15 cellular contexts compared by ENCODE assay signal in genomic region chr1:37449936-37450335, GRCh38. TPM values are rescaled to one million over a fixed set of nuclear protein-coding genes. Genes with fewer than 3 reads are reported as not detected.
A peak's percentile ranks its signal among the peaks of the same experiment; 100 is the strongest.
DNase-seq lines count a peak whose midpoint lies in the region; ATAC-seq, FAIRE-seq and TF ChIP-seq lines count a peak whose summit lies in the region.
"Had no signal": no experiment of that assay in that cellular context is flagged by ENCODE, and none has a peak within 500 bp of the region (broad histone marks: within the 10 kb centered on the region; RNA-seq: fewer than 3 reads in every experiment).

No MANE protein-coding gene starts in this region.

- no peak for FAIRE-seq in RCC 7860 (lab: Jason Lieb, UNC)

- H3K36me3 Mint-ChIP-seq in central memory CD8-positive, alpha-beta T cell (ENCODE audit: insufficient read depth) = peaks cover 4% of the 10 kb centered on the region
- peaks cover 19% of the 10 kb centered on the region for H3K36me3 Mint-ChIP-seq in Calu3 (ENCODE audit: insufficient read depth, unreplicated experiment)

- no peak overlapping the region for H2AFZ ChIP-seq in PC-3 (ENCODE audit: low read length)

- H3K27me3 Mint-ChIP-seq in central memory CD8-positive, alpha-beta T cell = peaks cover 30% of the 10 kb centered on the region
- H3K27me3 Mint-ChIP-seq in Calu3 (ENCODE audit: unreplicated experiment) = peaks cover 15% of the 10 kb centered on the region

- H3K4me3 ChIP-seq in heart right ventricle (no peak overlapping the region), PC-3 (ENCODE audit: low read length) (no peak overlapping the region), upper lobe of right lung (no peak overlapping the region)
- H3K4me3 ChIP-seq: heart left ventricle had no signal

- CTCF ChIA-PET in PC-3 (lab: Charles Lee) = no interaction called here
- CTCF ChIA-PET in Calu3 (lab: Charles Lee) = interaction anchor here (1.4 kb wide), 1 partner anchor 38 kb away, joined by 5 read pairs; no protein-coding TSS in a partner anchor

- H3K79me2 ChIP-seq in PC-3 (ENCODE audit: low read length) = no peaks in the 10 kb centered on the region

- no peak overlapping the region for H3K4me3 Mint-ChIP-seq in central memory CD8-positive, alpha-beta T cell
- H3K4me3 Mint-ChIP-seq in Calu3 (ENCODE audit: low read depth, unreplicated experiment) = no peak overlapping the region

- no peak overlapping the region for H3K4me2 ChIP-seq in PC-3 (ENCODE audit: low read length)

- no TSS peak for BruUV-seq in PC-3 (replicated peaks; lab: Mats Ljungman, UMichigan)
- BruUV-seq in Calu3 (replicated peaks; lab: Mats Ljungman, UMichigan) = no TSS peak

- no peaks in the 10 kb centered on the region for H3F3A ChIP-seq in PC-3 (ENCODE audit: low read length, unreplicated experiment)

- 32 to 46% methylated on average over 5 of the region's 5 CpGs for WGBS in heart right ventricle, 2 donors

- ATAC-seq in Right ventricle myocardium inferior (no peak), heart right ventricle (no peak), PC-3 (0 out of 2 replicates have a peak, but pooled peaks have one; percentile 12), upper lobe of right lung (peak; percentile 53), GM18870 (IDR thresholded peaks at IDR 0.05; ENCODE audit: unreplicated experiment) (no peak)
- ATAC-seq in central memory CD8-positive, alpha-beta T cell (replicated peaks; ENCODE audit: extremely low read depth, poor library complexity, severe bottlenecking) = peak; percentile 52
- ATAC-seq: heart left ventricle, Panc1, right cardiac atrium had no signal

- no peak overlapping the region for H3K27ac Mint-ChIP-seq in central memory CD8-positive, alpha-beta T cell (ENCODE audit: low read depth)
- H3K27ac Mint-ChIP-seq in Calu3 (ENCODE audit: unreplicated experiment) = no peak overlapping the region

- no peaks in the 10 kb centered on the region for H3K36me3 ChIP-seq in heart right ventricle
- H3K36me3 ChIP-seq in PC-3 (ENCODE audit: low read depth, low read length) = no peaks in the 10 kb centered on the region
- H3K36me3 ChIP-seq in upper lobe of right lung = no peaks in the 10 kb centered on the region
- H3K36me3 ChIP-seq: BE2C, heart left ventricle had no signal

- H3K27ac ChIP-seq in heart right ventricle (no peak overlapping the region), PC-3 (ENCODE audit: low read length) (no peak overlapping the region), upper lobe of right lung (no peak overlapping the region)
- H3K27ac ChIP-seq: heart left ventricle had no signal

- peak; percentile 64 for DNase-seq in Right ventricle myocardium inferior (ENCODE audit: missing footprints)
- no peak for DNase-seq in heart right ventricle
- no peak for DNase-seq in PC-3
- no peak for DNase-seq in central memory CD8-positive, alpha-beta T cell (ENCODE audit: low spot score in 2 of 2)
- DNase-seq in upper lobe of right lung = no peak
- DNase-seq in RCC 7860 (ENCODE audit: low spot score) = no peak
- no peak for DNase-seq in Calu3
- DNase-seq: BE2C; effector memory CD4-positive, alpha-beta T cell; midbrain; NCI-H1694 treated with DMSO at 0.1 percent for 48 hours; right cardiac atrium had no signal

- no peak overlapping the region for H3K9ac ChIP-seq in PC-3 (ENCODE audit: low read length)

- peaks cover 0 to 9% (median 0%) of the 10 kb centered on the region in 9 donors for H3K4me1 ChIP-seq in heart right ventricle
- H3K4me1 ChIP-seq in PC-3 (ENCODE audit: insufficient read depth, low read length) = peaks cover 20% of the 10 kb centered on the region
- peaks cover 4% of the 10 kb centered on the region for H3K4me1 ChIP-seq in upper lobe of right lung
- H3K4me1 ChIP-seq: BE2C had no signal

- H3K9me3 Mint-ChIP-seq in central memory CD8-positive, alpha-beta T cell = no peaks in the 10 kb centered on the region
- no peaks in the 10 kb centered on the region for H3K9me3 Mint-ChIP-seq in Calu3 (ENCODE audit: low read depth, unreplicated experiment)

- H3K4me1 Mint-ChIP-seq in central memory CD8-positive, alpha-beta T cell = peaks cover 14% of the 10 kb centered on the region
- H3K4me1 Mint-ChIP-seq in Calu3 (ENCODE audit: low read depth, unreplicated experiment) = peaks cover 5% of the 10 kb centered on the region

- H3K9me2 ChIP-seq in PC-3 (replicated peaks; ENCODE audit: low read length) = no peaks in the 10 kb centered on the region

- H3K27me3 ChIP-seq in heart right ventricle (peaks cover 0 to 61% (median 31%) of the 10 kb centered on the region in 7 donors), PC-3 (ENCODE audit: low read length) (no peaks in the 10 kb centered on the region), upper lobe of right lung (peaks cover 18% of the 10 kb centered on the region)
- H3K27me3 ChIP-seq: BE2C had no signal

- H3K9me3 ChIP-seq in heart right ventricle (no peaks in the 10 kb centered on the region), PC-3 (ENCODE audit: low read length) (no peaks in the 10 kb centered on the region), upper lobe of right lung (no peaks in the 10 kb centered on the region)
- H3K9me3 ChIP-seq: BE2C, heart left ventricle had no signal

- H4K20me1 ChIP-seq in PC-3 (ENCODE audit: low read length) = no peaks in the 10 kb centered on the region

- intact Hi-C loops in Right ventricle myocardium inferior (cut with DNase I) (no loop called here), heart right ventricle (cut with DNase I) (loop anchor here in 3 of 10 donors (5.0 to 10.0 kb wide), 3 partner anchors 37 to 235 kb away; no protein-coding TSS in a partner anchor), PC-3 (cut with micrococcal nuclease) (no loop called here), upper lobe of right lung (cut with DNase I) (no loop called here), Calu3 (cut with micrococcal nuclease; ENCODE audit: unreplicated experiment) (no loop called here)

- POLR2A ChIA-PET in PC-3 (lab: Charles Lee; ENCODE audit: unreplicated experiment) = no interaction called here

- TF ChIP-seq CTCF in heart right ventricle (IDR thresholded peaks at IDR 0.05) (no peak), PC-3 (conservative IDR thresholded peaks at IDR 0.05; ENCODE audit: low read depth, low read length) (no peak), upper lobe of right lung (IDR thresholded peaks at IDR 0.05) (no peak), Calu3 (IDR thresholded peaks at IDR 0.05; ENCODE audit: unreplicated experiment) (no peak)

RNA-seq across cellular contexts. Expression of gene ZC3H12A, which starts 24.4 kb away (rescaled TPM):
- total RNA-seq in Right ventricle myocardium inferior = 4.3 TPM
- total RNA-seq in heart right ventricle = 10 to 100 TPM in 1 of 10 donors, 1 to 10 TPM in 9; 2.9 to 10.9 (median 4.9) TPM
- polyA plus RNA-seq in heart right ventricle = 1 to 10 TPM; 4.5 to 5.2 TPM
- total RNA-seq in PC-3 (2014; rRNA removed) = 45.3 and 65.1 TPM in 2 replicates
- total RNA-seq in upper lobe of right lung = 22.9 TPM
- 64.4 and 94.1 TPM in 2 replicates for total RNA-seq in Calu3 (2022)

Comparison
In these comparisons a context has a peak if more than half of its experiments do, and no peak if none do; other contexts are left out.
1. ATAC-seq: peak in PC-3 (single experiment), central memory CD8-positive, alpha-beta T cell (single experiment) and upper lobe of right lung (single experiment); none in Right ventricle myocardium inferior (single experiment), heart right ventricle (0 of 8) and GM18870 (single experiment).